ENCODE assay signal across 1 cellular context in the genomic region with DNA sequence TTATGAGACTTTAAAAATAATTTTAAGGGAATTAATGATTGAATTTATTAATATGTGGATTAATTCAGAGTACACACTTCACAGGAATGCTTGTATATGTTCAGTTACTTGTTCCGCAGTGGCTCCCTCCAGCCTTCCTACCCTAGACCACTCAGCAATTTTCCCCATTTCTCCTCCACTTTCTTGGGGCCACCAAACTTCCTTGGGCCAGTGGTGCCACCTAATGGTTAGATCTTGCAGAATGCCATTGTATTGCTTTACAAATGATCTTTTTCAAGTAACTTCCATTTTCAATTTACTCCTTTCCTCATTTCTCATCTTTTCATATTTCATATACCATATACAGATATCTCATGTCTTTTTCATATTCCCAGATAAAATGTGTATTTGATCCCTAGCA.
TF ChIP-seq lines count a peak whose summit lies in the region.

No MANE protein-coding gene starts in this region.

TF ChIP-seq in GM12878, 131 proteins besides CTCF, POLR2A, EP300 and RAD21 (continued from another document):
- no peak for TF ChIP-seq ATF2 (IDR thresholded peaks at IDR 0.05; ENCODE audit: low read length)
- no peak for TF ChIP-seq RUNX3 (IDR thresholded peaks at IDR 0.05; ENCODE audit: low read length)
- no peak for TF ChIP-seq ZNF687 (IDR thresholded peaks at IDR 0.05)
- TF ChIP-seq YY1 (IDR thresholded peaks at IDR 0.05; ENCODE audit: low read depth, low read length) = no peak
- no peak for TF ChIP-seq ZNF622 (IDR thresholded peaks at IDR 0.05)
- TF ChIP-seq TARDBP (IDR thresholded peaks at IDR 0.05; ENCODE audit: borderline replicate concordance) = no peak
- TF ChIP-seq ZBTB33 (IDR thresholded peaks at IDR 0.05) = no peak
- TF ChIP-seq PML (IDR thresholded peaks at IDR 0.05; ENCODE audit: low read length) = no peak
